In genomic region chr2:102707796-102708713, GRCh38 we compare ENCODE assay signal across 18 cellular contexts. TPM values are rescaled to one million over a fixed set of nuclear protein-coding genes. Genes with fewer than 3 reads are reported as not detected.
A peak's percentile ranks its signal among the peaks of the same experiment; 100 is the strongest.
DNase-seq lines count a peak whose midpoint lies in the region; ATAC-seq and TF ChIP-seq lines count a peak whose summit lies in the region.
"Had no signal": no experiment of that assay in that cellular context is flagged by ENCODE, and none has a peak within 500 bp of the region (broad histone marks: within the 10 kb centered on the region; RNA-seq: fewer than 3 reads in every experiment).

No MANE protein-coding gene starts in this region.

- peaks cover 2% of the 10 kb centered on the region for H3K4me1 Mint-ChIP-seq in activated CD4-positive, alpha-beta T cell treated with anti-CD3 and anti-CD28 coated beads, Interleukin-2, amount 10 ng/mL, durations not matched to agents 24 days and 14 days
- H3K4me1 Mint-ChIP-seq in WTC11, result peaks cover 15% of the 10 kb centered on the region

- CTCF ChIA-PET in WTC11 (lab: Charles Lee), result interaction anchor here (1.0 kb wide), 1 partner anchor 92 kb away, joined by 4 read pairs; no protein-coding TSS in a partner anchor

- ATAC-seq in WTC11 (peak; percentile 62), GM19351 (IDR thresholded peaks at IDR 0.05; ENCODE audit: unreplicated experiment) (no peak), HG03354 (IDR thresholded peaks at IDR 0.05; ENCODE audit: poor library complexity, severe bottlenecking, unreplicated experiment) (no peak), GM19455 (IDR thresholded peaks at IDR 0.05; ENCODE audit: unreplicated experiment) (no peak)

- no peak for TF ChIP-seq CTCF in WTC11 (IDR thresholded peaks at IDR 0.05)

- intact Hi-C loops in activated CD4-positive, alpha-beta T cell treated with anti-CD3 and anti-CD28 coated beads, Interleukin-2, amount 10 ng/mL, durations not matched to agents 24 days and 14 days (cut with micrococcal nuclease), result no loop called here

- peaks cover 5% of the 10 kb centered on the region for H3K27me3 Mint-ChIP-seq in activated CD4-positive, alpha-beta T cell treated with anti-CD3 and anti-CD28 coated beads, Interleukin-2, amount 10 ng/mL, durations not matched to agents 24 days and 14 days
- H3K27me3 Mint-ChIP-seq in WTC11 (ENCODE audit: low read depth), result no peaks in the 10 kb centered on the region

- no peaks in the 10 kb centered on the region for H3K9me3 Mint-ChIP-seq in activated CD4-positive, alpha-beta T cell treated with anti-CD3 and anti-CD28 coated beads, Interleukin-2, amount 10 ng/mL, durations not matched to agents 24 days and 14 days
- no peaks in the 10 kb centered on the region for H3K9me3 Mint-ChIP-seq in WTC11

- H3K36me3 Mint-ChIP-seq in activated CD4-positive, alpha-beta T cell treated with anti-CD3 and anti-CD28 coated beads, Interleukin-2, amount 10 ng/mL, durations not matched to agents 24 days and 14 days (ENCODE audit: low read depth), result no peaks in the 10 kb centered on the region
- H3K36me3 Mint-ChIP-seq in WTC11, result no peaks in the 10 kb centered on the region

- POLR2A ChIA-PET in WTC11 (lab: Charles Lee), result no interaction called here

- no peak overlapping the region for H3K27ac Mint-ChIP-seq in activated CD4-positive, alpha-beta T cell treated with anti-CD3 and anti-CD28 coated beads, Interleukin-2, amount 10 ng/mL, durations not matched to agents 24 days and 14 days
- no peak overlapping the region for H3K27ac Mint-ChIP-seq in WTC11

- DNase-seq in activated CD4-positive, alpha-beta T cell treated with anti-CD3 and anti-CD28 coated beads, Interleukin-2, amount 10 ng/mL, durations not matched to agents 24 days and 14 days, result peak; percentile 34
- DNase-seq in activated CD4-positive, alpha-beta T cell treated with anti-CD3 and anti-CD28 coated beads, Interleukin-2, amount 50 U/mL, for 4 hours, result no peak
- DNase-seq in WTC11 (ENCODE audit: low spot score) (no peak), myocyte (ENCODE audit: low read depth) (peak; percentile 49), medulla oblongata (ENCODE audit: extremely low spot score) (no peak)
- DNase-seq: DMS153; Karpas-422; NCI-H1105; NCI-H1436 treated with DMSO at 0.1 percent for 48 hours; NCI-H1930; NCI-H2107; NCI-H524 treated with DMSO at 0.1 percent for 48 hours; NCI-H774; NK-92 treated with Interleukin-12 subunit alpha and Interleukin-12 subunit beta, amount 100 ng/mL, for 24 hours; Right ventricle myocardium superior had no signal

- H3K4me3 Mint-ChIP-seq in activated CD4-positive, alpha-beta T cell treated with anti-CD3 and anti-CD28 coated beads, Interleukin-2, amount 10 ng/mL, durations not matched to agents 24 days and 14 days, result no peak overlapping the region
- H3K4me3 Mint-ChIP-seq in WTC11, result no peak overlapping the region

TF ChIP-seq in WTC11, 78 proteins besides CTCF, POLR2A, EP300 and RAD21:
- TF ChIP-seq USF1 (CRISPR knock-in tag; IDR thresholded peaks at IDR 0.05) (no peak), ATF6 (CRISPR knock-in tag; IDR thresholded peaks at IDR 0.05) (no peak), ZNF423 (CRISPR knock-in tag; IDR thresholded peaks at IDR 0.05) (no peak), ATF2 (CRISPR knock-in tag; IDR thresholded peaks at IDR 0.05; ENCODE audit: borderline replicate concordance, low read depth) (no peak), GRHL2 (CRISPR knock-in tag; IDR thresholded peaks at IDR 0.05; ENCODE audit: insufficient replicate concordance, severe bottlenecking) (no peak), SP1 (CRISPR knock-in tag; conservative IDR thresholded peaks at IDR 0.05) (no peak), ZNF532 (CRISPR knock-in tag; IDR thresholded peaks at IDR 0.05; ENCODE audit: borderline replicate concordance) (no peak), E2F5 (CRISPR knock-in tag; IDR thresholded peaks at IDR 0.05) (no peak)

RNA-seq across cellular contexts. Expression of gene TMEM182, which starts 53.8 kb away (rescaled TPM):
- 3.9 and 4.0 TPM in 2 replicates for total RNA-seq in activated CD4-positive, alpha-beta T cell treated with anti-CD3 and anti-CD28 coated beads, Interleukin-2, amount 10 ng/mL, durations not matched to agents 24 days and 14 days
- total RNA-seq in WTC11 (2021) (4.2 to 4.8 TPM (median 4.3 TPM) in 3 replicates), myocyte (25.5 and 29.7 TPM in 2 replicates)
- 26.9 TPM for polyA plus RNA-seq in myocyte (2012)

Comparison
In these comparisons a context has a peak if more than half of its experiments do, and no peak if none do; other contexts are left out.
1. DNase-seq: peak in activated CD4-positive, alpha-beta T cell treated with anti-CD3 and anti-CD28 coated beads, Interleukin-2, amount 10 ng/mL, durations not matched to agents 24 days and 14 days (single experiment) and myocyte (single experiment); none in activated CD4-positive, alpha-beta T cell treated with anti-CD3 and anti-CD28 coated beads, Interleukin-2, amount 50 U/mL, for 4 hours (0 of 2), WTC11 (single experiment) and medulla oblongata (single experiment).